In genomic region chr7:114802628-114803027, GRCh38 we compare ENCODE assay signal across 19 cellular contexts.
"Had no signal": no experiment of that assay in that cellular context is flagged by ENCODE, and none has a peak within 500 bp of the region (broad histone marks: within the 10 kb centered on the region; RNA-seq: fewer than 3 reads in every experiment).

No MANE protein-coding gene starts in this region.

- H3K27me3 Mint-ChIP-seq: progenitor cell of endocrine pancreas had no signal

- ATAC-seq: gastrocnemius medialis, heart left ventricle, right cardiac atrium had no signal

- H3K9me3 Mint-ChIP-seq: endodermal cell, nephron progenitor cell had no signal

- H3K36me3 Mint-ChIP-seq: immature natural killer cell had no signal

- DNase-seq: activated CD4-positive, CD25-positive, alpha-beta regulatory T cell; activated CD8-positive, alpha-beta memory T cell treated with anti-CD3 and anti-CD28 coated beads, Interleukin-2, amount 50 U/mL, for 48 hours; activated gamma-delta T cell; dorsolateral prefrontal cortex; endodermal cell; gastrocnemius medialis; heart left ventricle; immature natural killer cell; nephron progenitor cell; occipital lobe; right cardiac atrium; stimulated activated CD4-positive, alpha-beta T cell treated with anti-CD3 and anti-CD28 coated beads, Interleukin-15, amount 100 ng/mL, for 24 hours; stimulated activated CD4-positive, alpha-beta T cell treated with anti-CD3 and anti-CD28 coated beads, Interleukin-4, amount 100 ng/mL, for 4 hours; stimulated activated CD8-positive, alpha-beta memory T cell treated with anti-CD3 and anti-CD28 coated beads, Interleukin-4, amount 100 ng/mL, for 48 hours; stomach; SW 1271; testis; upper lobe of left lung had no signal

- H3K4me1 Mint-ChIP-seq: endodermal cell, immature natural killer cell, nephron progenitor cell had no signal

- H3K4me3 Mint-ChIP-seq: endodermal cell, immature natural killer cell, nephron progenitor cell had no signal

- H3K27ac Mint-ChIP-seq: endodermal cell, immature natural killer cell, nephron progenitor cell, progenitor cell of endocrine pancreas had no signal
